1 cellular context compared by ENCODE assay signal in the genomic region with DNA sequence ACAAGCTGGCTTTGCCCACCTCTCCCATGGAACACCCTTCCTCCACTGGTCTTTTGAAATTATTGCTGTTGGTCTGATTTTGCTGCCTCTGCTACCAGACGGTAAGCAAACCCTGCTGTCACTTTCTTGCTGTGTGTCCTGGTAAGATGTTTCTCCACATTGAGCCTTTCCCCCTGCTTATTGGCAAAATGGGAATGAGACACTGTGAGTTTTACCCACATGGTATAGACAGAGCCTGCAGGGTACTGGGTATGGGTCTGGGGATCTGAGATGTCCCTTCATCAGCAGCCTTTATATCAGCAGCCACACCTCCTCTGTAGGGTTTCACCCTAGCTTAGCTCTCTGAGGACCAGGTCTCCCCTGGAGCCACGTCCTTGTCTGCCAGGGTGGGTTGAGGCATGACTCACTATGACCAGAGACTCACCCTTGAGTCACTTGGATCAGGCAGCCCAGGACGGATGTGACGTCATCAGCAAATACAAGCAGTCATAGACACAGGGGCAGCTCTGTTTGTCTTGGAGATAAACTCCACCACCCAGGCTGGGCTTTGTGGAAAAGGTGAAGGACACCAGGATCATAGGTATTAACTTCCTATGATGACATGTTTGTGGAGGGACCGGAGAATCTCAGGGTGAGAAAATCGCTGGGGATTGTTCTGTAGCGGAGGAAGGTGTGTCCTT.
TF ChIP-seq lines count a peak whose summit lies in the region.

No MANE protein-coding gene starts in this region.

TF ChIP-seq in HepG2, 621 proteins besides CTCF, POLR2A, EP300 and RAD21 (continued from another document and continues in another):
- TF ChIP-seq, protein P1, sequence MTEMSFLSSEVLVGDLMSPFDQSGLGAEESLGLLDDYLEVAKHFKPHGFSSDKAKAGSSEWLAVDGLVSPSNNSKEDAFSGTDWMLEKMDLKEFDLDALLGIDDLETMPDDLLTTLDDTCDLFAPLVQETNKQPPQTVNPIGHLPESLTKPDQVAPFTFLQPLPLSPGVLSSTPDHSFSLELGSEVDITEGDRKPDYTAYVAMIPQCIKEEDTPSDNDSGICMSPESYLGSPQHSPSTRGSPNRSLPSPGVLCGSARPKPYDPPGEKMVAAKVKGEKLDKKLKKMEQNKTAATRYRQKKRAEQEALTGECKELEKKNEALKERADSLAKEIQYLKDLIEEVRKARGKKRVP (CRISPR knock-in tag; IDR thresholded peaks at IDR 0.05), result peak in 1 of 2 experiments; percentile 91; a peak in 2 of 4 replicates
- TF ChIP-seq ZSCAN29 (CRISPR knock-in tag; conservative IDR thresholded peaks at IDR 0.05), result peak; percentile 80
- peak; percentile 64; the same call in 1 of the 2 replicates for TF ChIP-seq NCOR1 (IDR thresholded peaks at IDR 0.05; ENCODE audit: borderline replicate concordance, low read length)
- peak; percentile 99 for TF ChIP-seq JUN (CRISPR knock-in tag; IDR thresholded peaks at IDR 0.05)
- TF ChIP-seq ZNF460 (CRISPR knock-in tag; IDR thresholded peaks at IDR 0.05; ENCODE audit: borderline replicate concordance), result no peak
- peak; percentile 44; the same call in 1 of the 2 replicates for TF ChIP-seq ZNF281 (CRISPR knock-in tag; IDR thresholded peaks at IDR 0.05; ENCODE audit: borderline replicate concordance)
- peak; percentile 98 for TF ChIP-seq HOXA3 (CRISPR knock-in tag; IDR thresholded peaks at IDR 0.05)
- peak; percentile 83 for TF ChIP-seq PATZ1 (CRISPR knock-in tag; IDR thresholded peaks at IDR 0.05)
- TF ChIP-seq JUND (CRISPR knock-in tag; IDR thresholded peaks at IDR 0.05), result peak; percentile 99
- TF ChIP-seq RBM22 (optimal IDR thresholded peaks at IDR 0.05; ENCODE audit: low read length), result no peak
- no peak for TF ChIP-seq ZNF569 (CRISPR knock-in tag; IDR thresholded peaks at IDR 0.05; ENCODE audit: borderline replicate concordance)
- peak; percentile 55; the same call in 1 of the 2 replicates for TF ChIP-seq SPEN (CRISPR knock-in tag; IDR thresholded peaks at IDR 0.05; ENCODE audit: low read depth)
- no peak for TF ChIP-seq PHB2 (IDR thresholded peaks at IDR 0.05; ENCODE audit: partially characterized antibody)
- TF ChIP-seq CBFB (CRISPR knock-in tag; IDR thresholded peaks at IDR 0.05), result no peak; the same call in 1 of the 2 replicates
- peak; percentile 68; the same call in 1 of the 2 replicates for TF ChIP-seq YEATS2 (CRISPR knock-in tag; IDR thresholded peaks at IDR 0.05; ENCODE audit: borderline replicate concordance)
- peak; percentile 66 for TF ChIP-seq XRCC5 (optimal IDR thresholded peaks at IDR 0.05; ENCODE audit: low read length)
- TF ChIP-seq ARHGAP35 (CRISPR knock-in tag; IDR thresholded peaks at IDR 0.05; ENCODE audit: borderline replicate concordance), result no peak
- TF ChIP-seq HMGA1 (CRISPR knock-in tag; conservative IDR thresholded peaks at IDR 0.05), result no peak
- no peak for TF ChIP-seq RBAK (CRISPR knock-in tag; IDR thresholded peaks at IDR 0.05)
- TF ChIP-seq ZZZ3 (CRISPR knock-in tag; IDR thresholded peaks at IDR 0.05; ENCODE audit: borderline replicate concordance), result no peak; the same call in 1 of the 2 replicates
- TF ChIP-seq TEAD2 (CRISPR knock-in tag; IDR thresholded peaks at IDR 0.05), result no peak; the same call in 1 of the 2 replicates
- peak; percentile 82 for TF ChIP-seq CEBPG (CRISPR knock-in tag; IDR thresholded peaks at IDR 0.05)
- TF ChIP-seq, protein P2, sequence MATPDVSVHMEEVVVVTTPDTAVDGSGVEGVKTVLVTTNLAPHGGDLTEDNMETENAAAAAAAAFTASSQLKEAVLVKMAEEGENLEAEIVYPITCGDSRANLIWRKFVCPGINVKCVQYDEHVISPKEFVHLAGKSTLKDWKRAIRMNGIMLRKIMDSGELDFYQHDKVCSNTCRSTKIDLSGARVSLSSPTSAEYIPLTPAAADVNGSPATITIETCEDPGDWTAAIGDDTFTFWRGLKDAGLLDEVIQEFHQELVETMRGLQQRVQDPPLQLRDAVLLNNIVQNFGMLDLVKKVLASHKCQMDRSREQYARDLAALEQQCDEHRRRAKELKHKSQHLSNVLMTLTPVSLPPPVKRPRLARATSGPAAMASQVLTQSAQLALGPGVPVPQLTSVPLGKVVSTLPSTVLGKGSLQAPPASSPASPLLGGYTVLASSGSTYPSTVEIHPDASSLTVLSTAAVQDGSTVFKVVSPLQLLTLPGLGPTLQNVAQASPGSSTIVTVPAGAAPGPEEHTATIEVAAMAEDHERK (CRISPR knock-in tag; IDR thresholded peaks at IDR 0.05; ENCODE audit: low read depth), result no peak
- TF ChIP-seq, protein P3, sequence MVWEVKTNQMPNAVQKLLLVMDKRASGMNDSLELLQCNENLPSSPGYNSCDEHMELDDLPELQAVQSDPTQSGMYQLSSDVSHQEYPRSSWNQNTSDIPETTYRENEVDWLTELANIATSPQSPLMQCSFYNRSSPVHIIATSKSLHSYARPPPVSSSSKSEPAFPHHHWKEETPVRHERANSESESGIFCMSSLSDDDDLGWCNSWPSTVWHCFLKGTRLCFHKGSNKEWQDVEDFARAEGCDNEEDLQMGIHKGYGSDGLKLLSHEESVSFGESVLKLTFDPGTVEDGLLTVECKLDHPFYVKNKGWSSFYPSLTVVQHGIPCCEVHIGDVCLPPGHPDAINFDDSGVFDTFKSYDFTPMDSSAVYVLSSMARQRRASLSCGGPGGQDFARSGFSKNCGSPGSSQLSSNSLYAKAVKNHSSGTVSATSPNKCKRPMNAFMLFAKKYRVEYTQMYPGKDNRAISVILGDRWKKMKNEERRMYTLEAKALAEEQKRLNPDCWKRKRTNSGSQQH (CRISPR knock-in tag; IDR thresholded peaks at IDR 0.05; ENCODE audit: low read depth), result peak; percentile 63
- peak; percentile 99 for TF ChIP-seq ZFP36L1 (CRISPR knock-in tag; IDR thresholded peaks at IDR 0.05)
- TF ChIP-seq MXI1 (IDR thresholded peaks at IDR 0.05; ENCODE audit: borderline replicate concordance, low read depth, low read length), result peak; percentile 61; the same call in 1 of the 3 replicates
- peak; percentile 90 for TF ChIP-seq MLX (CRISPR knock-in tag; IDR thresholded peaks at IDR 0.05)
- TF ChIP-seq ZMAT5 (CRISPR knock-in tag; IDR thresholded peaks at IDR 0.05; ENCODE audit: borderline replicate concordance, low read depth), result no peak
- peak; percentile 96 for TF ChIP-seq PHF21A (CRISPR knock-in tag; IDR thresholded peaks at IDR 0.05)
- 0 out of 2 replicates have a peak, but pooled peaks have one; percentile 34 for TF ChIP-seq MEIS1 (CRISPR knock-in tag; IDR thresholded peaks at IDR 0.05; ENCODE audit: borderline replicate concordance)
- TF ChIP-seq ZNF687 (CRISPR knock-in tag; IDR thresholded peaks at IDR 0.05), result peak; percentile 33; the same call in 1 of the 2 replicates
- TF ChIP-seq REXO4 (CRISPR knock-in tag; IDR thresholded peaks at IDR 0.05; ENCODE audit: borderline replicate concordance), result no peak
- TF ChIP-seq SATB2 (CRISPR knock-in tag; IDR thresholded peaks at IDR 0.05), result no peak
- TF ChIP-seq ZSCAN9 (CRISPR knock-in tag; IDR thresholded peaks at IDR 0.05; ENCODE audit: borderline replicate concordance), result peak; percentile 39; the same call in 1 of the 2 replicates
- TF ChIP-seq ZNF543 (CRISPR knock-in tag; IDR thresholded peaks at IDR 0.05), result peak; percentile 71; the same call in 1 of the 2 replicates
- TF ChIP-seq ZNF331 (CRISPR knock-in tag; IDR thresholded peaks at IDR 0.05), result peak; percentile 90
- TF ChIP-seq, protein P4, sequence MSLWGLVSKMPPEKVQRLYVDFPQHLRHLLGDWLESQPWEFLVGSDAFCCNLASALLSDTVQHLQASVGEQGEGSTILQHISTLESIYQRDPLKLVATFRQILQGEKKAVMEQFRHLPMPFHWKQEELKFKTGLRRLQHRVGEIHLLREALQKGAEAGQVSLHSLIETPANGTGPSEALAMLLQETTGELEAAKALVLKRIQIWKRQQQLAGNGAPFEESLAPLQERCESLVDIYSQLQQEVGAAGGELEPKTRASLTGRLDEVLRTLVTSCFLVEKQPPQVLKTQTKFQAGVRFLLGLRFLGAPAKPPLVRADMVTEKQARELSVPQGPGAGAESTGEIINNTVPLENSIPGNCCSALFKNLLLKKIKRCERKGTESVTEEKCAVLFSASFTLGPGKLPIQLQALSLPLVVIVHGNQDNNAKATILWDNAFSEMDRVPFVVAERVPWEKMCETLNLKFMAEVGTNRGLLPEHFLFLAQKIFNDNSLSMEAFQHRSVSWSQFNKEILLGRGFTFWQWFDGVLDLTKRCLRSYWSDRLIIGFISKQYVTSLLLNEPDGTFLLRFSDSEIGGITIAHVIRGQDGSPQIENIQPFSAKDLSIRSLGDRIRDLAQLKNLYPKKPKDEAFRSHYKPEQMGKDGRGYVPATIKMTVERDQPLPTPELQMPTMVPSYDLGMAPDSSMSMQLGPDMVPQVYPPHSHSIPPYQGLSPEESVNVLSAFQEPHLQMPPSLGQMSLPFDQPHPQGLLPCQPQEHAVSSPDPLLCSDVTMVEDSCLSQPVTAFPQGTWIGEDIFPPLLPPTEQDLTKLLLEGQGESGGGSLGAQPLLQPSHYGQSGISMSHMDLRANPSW (CRISPR knock-in tag; IDR thresholded peaks at IDR 0.05; ENCODE audit: borderline replicate concordance), result 0 out of 2 replicates have a peak, but pooled peaks have one; percentile 63
- no peak for TF ChIP-seq MTF2 (CRISPR knock-in tag; IDR thresholded peaks at IDR 0.05; ENCODE audit: borderline replicate concordance)
- TF ChIP-seq ZNF749 (CRISPR knock-in tag; IDR thresholded peaks at IDR 0.05; ENCODE audit: borderline replicate concordance), result peak; percentile 87; the same call in 1 of the 2 replicates
